9 cellular contexts compared by ENCODE assay signal in genomic region chr16:2904922-2905240, GRCh38. TPM values are rescaled to one million over a fixed set of nuclear protein-coding genes. Genes with fewer than 3 reads are reported as not detected.
A peak's percentile ranks its signal among the peaks of the same experiment; 100 is the strongest.
DNase-seq lines count a peak whose midpoint lies in the region; ATAC-seq, FAIRE-seq and TF ChIP-seq lines count a peak whose summit lies in the region.
"Had no signal": no experiment of that assay in that cellular context is flagged by ENCODE, and none has a peak within 500 bp of the region (broad histone marks: within the 10 kb centered on the region; RNA-seq: fewer than 3 reads in every experiment).

No MANE protein-coding gene starts in this region.

- intact Hi-C loops in mucosa of descending colon (cut with DNase I, micrococcal nuclease) = no loop called here

- no peak for FAIRE-seq in bronchial epithelial cell (lab: Jason Lieb, UNC)
- FAIRE-seq: endometrium had no signal

- H3K4me3 ChIP-seq in Jurkat, Clone E6-1 (ENCODE audit: low read length) = peak overlapping the region; percentile 87
- H3K4me3 ChIP-seq in bronchial epithelial cell (ENCODE audit: low read depth, low read length) (peak overlapping the region; percentile 62), mucosa of descending colon (peak overlapping the region; percentile 74)

- no peaks in the 10 kb centered on the region for H3K27me3 ChIP-seq in bronchial epithelial cell (ENCODE audit: control insufficient read depth, insufficient read depth, low read length)

- H3K36me3 ChIP-seq in bronchial epithelial cell (ENCODE audit: control insufficient read depth, insufficient read depth, low read length) = no peaks in the 10 kb centered on the region
- H3K36me3 ChIP-seq in mucosa of descending colon (ENCODE audit: low read depth) = no peaks in the 10 kb centered on the region

- no peaks in the 10 kb centered on the region for H3K9me3 ChIP-seq in mucosa of descending colon

- TF ChIP-seq CTCF in bronchial epithelial cell (IDR thresholded peaks at IDR 0.05; ENCODE audit: insufficient read depth, low read length, severe bottlenecking) (no peak), mucosa of descending colon (IDR thresholded peaks at IDR 0.05) (no peak)

- peaks cover 8% of the 10 kb centered on the region for H3K4me1 ChIP-seq in mucosa of descending colon (ENCODE audit: low read depth)

- peak; percentile 19 for DNase-seq in activated T-cell treated with anti-CD3 and anti-CD28 coated beads for 24 hours (ENCODE audit: low read depth)
- no peak for DNase-seq in activated T-cell treated with anti-CD3 and anti-CD28 coated beads for 4 hours
- no peak for DNase-seq in Jurkat, Clone E6-1 (ENCODE audit: low read depth, low spot score)
- DNase-seq in bronchial epithelial cell (ENCODE audit: low read depth) = no peak
- peak in 2 of 3 donors; percentile 55 to 79 for DNase-seq in mucosa of descending colon
- no peak for DNase-seq in NCI-H1436 treated with DMSO at 0.1 percent for 48 hours (lab: John Stamatoyannopoulos, UW)
- DNase-seq in C1 segment of cervical spinal cord (lab: John Stamatoyannopoulos, UW) = no peak
- DNase-seq in medulla oblongata (ENCODE audit: extremely low spot score) = no peak

- peak; percentile 1 for ATAC-seq in mucosa of descending colon

RNA-seq across cellular contexts. Expression of gene FLYWCH1, which starts 6.8 kb away (rescaled TPM):
- 38.8 TPM for polyA plus RNA-seq in Jurkat, Clone E6-1 (2012; ENCODE audit: insufficient read depth, insufficient read length)
- total RNA-seq in bronchial epithelial cell = 41.9 and 96.5 TPM in 2 replicates
- 10 to 100 TPM; 26.6 to 46.0 (median 34.3) TPM for total RNA-seq in mucosa of descending colon

RNA-seq across cellular contexts. Expression of gene FLYWCH2, which starts 21.9 kb away (rescaled TPM):
- polyA plus RNA-seq in Jurkat, Clone E6-1 (2012; ENCODE audit: insufficient read depth, insufficient read length) = 37.7 TPM
- total RNA-seq in bronchial epithelial cell = 63.7 and 76.0 TPM in 2 replicates
- 10 to 100 TPM; 23.3 to 26.9 (median 25.3) TPM for total RNA-seq in mucosa of descending colon

RNA-seq across cellular contexts. Expression of gene PRSS22, which starts 46.9 kb away (rescaled TPM):
- not detected for polyA plus RNA-seq in Jurkat, Clone E6-1 (2012; ENCODE audit: insufficient read depth, insufficient read length)
- 9.2 and 16.9 TPM in 2 replicates for total RNA-seq in bronchial epithelial cell
- 10 to 100 TPM in 1 of 3 donors, 1 to 10 TPM in 2; 1.6 to 29.0 (median 1.9) TPM for total RNA-seq in mucosa of descending colon

RNA-seq across cellular contexts. Expression of gene KREMEN2, which starts 59.2 kb away (rescaled TPM):
- polyA plus RNA-seq in Jurkat, Clone E6-1 (2012; ENCODE audit: insufficient read depth, insufficient read length) = 0.82 TPM
- total RNA-seq in bronchial epithelial cell = 1.1 and 1.2 TPM in 2 replicates
- total RNA-seq in mucosa of descending colon = 1 to 10 TPM in 2 of 3 donors, under 1 TPM in 1; 0.22 to 1.7 (median 1.3) TPM

Comparison
In these comparisons a context has a peak if more than half of its experiments do, and no peak if none do; other contexts are left out.
1. DNase-seq: peak in activated T-cell treated with anti-CD3 and anti-CD28 coated beads for 24 hours (single experiment) and mucosa of descending colon (2 of 3); none in activated T-cell treated with anti-CD3 and anti-CD28 coated beads for 4 hours (single experiment), Jurkat, Clone E6-1 (single experiment), bronchial epithelial cell (single experiment), NCI-H1436 treated with DMSO at 0.1 percent for 48 hours (single experiment), C1 segment of cervical spinal cord (0 of 14) and medulla oblongata (single experiment).
2. Peak in every context shown above with its lines, with median percentiles within 50 percentile points of each other: H3K4me3 ChIP-seq.